In genomic region chr22:27667121-27667843, GRCh38 we compare ENCODE assay signal across 15 cellular contexts.
A peak's percentile ranks its signal among the peaks of the same experiment; 100 is the strongest.
DNase-seq lines count a peak whose midpoint lies in the region; ATAC-seq and TF ChIP-seq lines count a peak whose summit lies in the region.
"Had no signal": no experiment of that assay in that cellular context is flagged by ENCODE, and none has a peak within 500 bp of the region (broad histone marks: within the 10 kb centered on the region; RNA-seq: fewer than 3 reads in every experiment).

No MANE protein-coding gene starts in this region.

- peak; percentile 31 for ATAC-seq in left lung
- no peak for ATAC-seq in stimulated activated naive B cell treated with anti-CD40 and anti-IgM and Interleukin-4, amounts not matched to agents 10 μg/mL and 1 μg/mL and 100 μg/mL, for 72 hours (replicated peaks)
- no peak for ATAC-seq in GM18873 (IDR thresholded peaks at IDR 0.05; ENCODE audit: low FRiP score, unreplicated experiment)
- ATAC-seq: K562 had no signal

- H3K27me3 Mint-ChIP-seq in activated T-helper 1 cell treated with anti-CD3 and anti-CD28 coated beads, Interleukin-12 subunit alpha, Interleukin-12 subunit beta, Interleukin-2, Interleukin-4 antibody, amounts not matched to agents 30 ng/mL and 10 ng/mL and 1 ng/mL, durations not matched to agents 14 hours and 24 hours and 36 hours (ENCODE audit: insufficient read depth) = peaks cover 2% of the 10 kb centered on the region
- peaks cover 28 to 38% of the 10 kb centered on the region in 2 donors for H3K27me3 Mint-ChIP-seq in stimulated activated naive B cell treated with anti-CD40 and anti-IgM and Interleukin-4, amounts not matched to agents 10 μg/mL and 1 μg/mL and 100 μg/mL, for 72 hours

- no peaks in the 10 kb centered on the region for H3K4me1 Mint-ChIP-seq in activated T-helper 1 cell treated with anti-CD3 and anti-CD28 coated beads, Interleukin-12 subunit alpha, Interleukin-12 subunit beta, Interleukin-2, Interleukin-4 antibody, amounts not matched to agents 30 ng/mL and 10 ng/mL and 1 ng/mL, durations not matched to agents 14 hours and 24 hours and 36 hours (ENCODE audit: low read depth)
- peaks cover 6 to 10% of the 10 kb centered on the region in 2 donors for H3K4me1 Mint-ChIP-seq in stimulated activated naive B cell treated with anti-CD40 and anti-IgM and Interleukin-4, amounts not matched to agents 10 μg/mL and 1 μg/mL and 100 μg/mL, for 72 hours

- TF ChIP-seq CTCF in HEK293 (tag by site-specific recombination; IDR thresholded peaks at IDR 0.05) (no peak), left lung (IDR thresholded peaks at IDR 0.05) (no peak)

- H3K4me3 Mint-ChIP-seq in activated T-helper 1 cell treated with anti-CD3 and anti-CD28 coated beads, Interleukin-12 subunit alpha, Interleukin-12 subunit beta, Interleukin-2, Interleukin-4 antibody, amounts not matched to agents 30 ng/mL and 10 ng/mL and 1 ng/mL, durations not matched to agents 14 hours and 24 hours and 36 hours = no peak overlapping the region
- H3K4me3 Mint-ChIP-seq in stimulated activated naive B cell treated with anti-CD40 and anti-IgM and Interleukin-4, amounts not matched to agents 10 μg/mL and 1 μg/mL and 100 μg/mL, for 72 hours = no peak overlapping the region
- H3K4me3 Mint-ChIP-seq: CD4-positive, CD25-positive, alpha-beta regulatory T cell had no signal

- no peak overlapping the region for H3K27ac Mint-ChIP-seq in activated T-helper 1 cell treated with anti-CD3 and anti-CD28 coated beads, Interleukin-12 subunit alpha, Interleukin-12 subunit beta, Interleukin-2, Interleukin-4 antibody, amounts not matched to agents 30 ng/mL and 10 ng/mL and 1 ng/mL, durations not matched to agents 14 hours and 24 hours and 36 hours
- H3K27ac Mint-ChIP-seq in stimulated activated naive B cell treated with anti-CD40 and anti-IgM and Interleukin-4, amounts not matched to agents 10 μg/mL and 1 μg/mL and 100 μg/mL, for 72 hours = no peak overlapping the region
- H3K27ac Mint-ChIP-seq: CD4-positive, CD25-positive, alpha-beta regulatory T cell had no signal

- CTCF ChIA-PET in HEK293 (lab: Yijun Ruan, JAX) = no interaction called here

- H3K27me3 ChIP-seq in left lung = peaks cover 0 to 18% of the 10 kb centered on the region in 2 donors

- POLR2A ChIA-PET in HEK293 (lab: Yijun Ruan, JAX) = interaction anchor here (0.7 kb wide), 1 partner anchor 30 kb away, joined by 3 read pairs; no protein-coding TSS in a partner anchor

- no peaks in the 10 kb centered on the region for H3K36me3 Mint-ChIP-seq in activated T-helper 1 cell treated with anti-CD3 and anti-CD28 coated beads, Interleukin-12 subunit alpha, Interleukin-12 subunit beta, Interleukin-2, Interleukin-4 antibody, amounts not matched to agents 30 ng/mL and 10 ng/mL and 1 ng/mL, durations not matched to agents 14 hours and 24 hours and 36 hours (ENCODE audit: low read depth)
- peaks cover 2 to 3% of the 10 kb centered on the region in 2 donors for H3K36me3 Mint-ChIP-seq in stimulated activated naive B cell treated with anti-CD40 and anti-IgM and Interleukin-4, amounts not matched to agents 10 μg/mL and 1 μg/mL and 100 μg/mL, for 72 hours
- H3K36me3 Mint-ChIP-seq: CD4-positive, CD25-positive, alpha-beta regulatory T cell had no signal

- DNase-seq in astrocyte of the hippocampus (ENCODE audit: low read depth, low spot score) (peak; percentile 98), left lung (peak in 1 of 2 donors; percentile 55), stromal cell of bone marrow (ENCODE audit: low read depth) (peak; percentile 72)
- DNase-seq in activated T-helper 1 cell treated with anti-CD3 and anti-CD28 coated beads, Interleukin-12 subunit alpha, Interleukin-12 subunit beta, Interleukin-2, Interleukin-4 antibody, amounts not matched to agents 30 ng/mL and 10 ng/mL and 1 ng/mL, durations not matched to agents 14 hours and 24 hours and 36 hours (ENCODE audit: low spot score) = no peak
- DNase-seq in stimulated activated naive B cell treated with anti-CD40 and anti-IgM and Interleukin-4, amounts not matched to agents 10 μg/mL and 1 μg/mL and 100 μg/mL, for 72 hours = no peak
- DNase-seq: activated CD8-positive, alpha-beta memory T cell treated with anti-CD3 and anti-CD28 coated beads, Interleukin-2, amount 50 U/mL, for 4 hours; CD4-positive, CD25-positive, alpha-beta regulatory T cell; NCI-H1417 treated with DMSO at 0.1 percent for 48 hours; NCI-H526; PC-9; stimulated activated CD4-positive, alpha-beta T cell treated with anti-CD3 and anti-CD28 coated beads, Interleukin-4, amount 100 ng/mL, for 1 hour had no signal

- H3K36me3 ChIP-seq in HEK293 (ENCODE audit: control insufficient read depth in 2 of 2, insufficient read depth in 1 of 2, low read length in 2 of 2) (no peaks in the 10 kb centered on the region), left lung (no peaks in the 10 kb centered on the region)

- H3K4me1 ChIP-seq in HEK293 (ENCODE audit: control insufficient read depth, insufficient read depth, low read length) (peaks cover 3% of the 10 kb centered on the region), left lung (peaks cover 10 to 11% of the 10 kb centered on the region in 2 donors)

- H3K4me3 ChIP-seq in HEK293 (ENCODE audit: low read depth, low read length) (no peak overlapping the region), left lung (no peak overlapping the region)
- H3K4me3 ChIP-seq: coronary artery, K562, PC-9 had no signal

- intact Hi-C loops in left lung (cut with DNase I) = no loop called here
- intact Hi-C loops in activated T-helper 1 cell treated with anti-CD3 and anti-CD28 coated beads, Interleukin-12 subunit alpha, Interleukin-12 subunit beta, Interleukin-2, Interleukin-4 antibody, amounts not matched to agents 30 ng/mL and 10 ng/mL and 1 ng/mL, durations not matched to agents 14 hours and 24 hours and 36 hours (cut with micrococcal nuclease) = no loop called here

- H3K27ac ChIP-seq in HEK293 (ENCODE audit: extremely low read depth, low read depth, low read length) (no peak overlapping the region), left lung (peak overlapping the region in 1 of 2 donors; percentile 1)

- H3K9me3 ChIP-seq in HEK293 (ENCODE audit: control insufficient read depth, insufficient read depth, low read depth, low read length) = no peaks in the 10 kb centered on the region
- H3K9me3 ChIP-seq in left lung = peaks cover 0 to 3% of the 10 kb centered on the region in 2 donors

- peaks cover 4% of the 10 kb centered on the region for H3K9me3 Mint-ChIP-seq in activated T-helper 1 cell treated with anti-CD3 and anti-CD28 coated beads, Interleukin-12 subunit alpha, Interleukin-12 subunit beta, Interleukin-2, Interleukin-4 antibody, amounts not matched to agents 30 ng/mL and 10 ng/mL and 1 ng/mL, durations not matched to agents 14 hours and 24 hours and 36 hours
- H3K9me3 Mint-ChIP-seq in stimulated activated naive B cell treated with anti-CD40 and anti-IgM and Interleukin-4, amounts not matched to agents 10 μg/mL and 1 μg/mL and 100 μg/mL, for 72 hours = peaks cover 4 to 5% of the 10 kb centered on the region in 2 donors

TF ChIP-seq in HEK293, 187 proteins besides CTCF, POLR2A, EP300 and RAD21 (continues in another document):
- TF ChIP-seq ZNF175 (tag by site-specific recombination; IDR thresholded peaks at IDR 0.05) (no peak), ZNF121 (tag by site-specific recombination; IDR thresholded peaks at IDR 0.05) (peak; percentile 57; the same call in 1 of the 2 replicates), ZNF280C (tag by site-specific recombination; IDR thresholded peaks at IDR 0.05) (no peak), ZNF18 (tag by site-specific recombination; IDR thresholded peaks at IDR 0.05) (no peak), ZNF324 (tag by site-specific recombination; IDR thresholded peaks at IDR 0.05) (no peak), IKZF3 (tag by site-specific recombination; IDR thresholded peaks at IDR 0.05) (no peak), ZEB2 (tag by site-specific recombination; IDR thresholded peaks at IDR 0.05) (0 out of 2 replicates have a peak, but pooled peaks have one; percentile 28), ZNF157 (tag by site-specific recombination; IDR thresholded peaks at IDR 0.05) (no peak), ZNF138 (tag by site-specific recombination; IDR thresholded peaks at IDR 0.05; ENCODE audit: borderline replicate concordance) (no peak), ZBTB7A (tag by site-specific recombination; IDR thresholded peaks at IDR 0.05; ENCODE audit: low read depth) (no peak), ZXDB (tag by site-specific recombination; IDR thresholded peaks at IDR 0.05) (peak; percentile 50; the same call in 1 of the 2 replicates), GLIS2 (tag by site-specific recombination; IDR thresholded peaks at IDR 0.05) (peak; percentile 34; the same call in 1 of the 2 replicates)

Comparison
In these comparisons a context has a peak if more than half of its experiments do, and no peak if none do; other contexts are left out.
1. DNase-seq: peak in astrocyte of the hippocampus (single experiment) and stromal cell of bone marrow (single experiment); none in activated T-helper 1 cell treated with anti-CD3 and anti-CD28 coated beads, Interleukin-12 subunit alpha, Interleukin-12 subunit beta, Interleukin-2, Interleukin-4 antibody, amounts not matched to agents 30 ng/mL and 10 ng/mL and 1 ng/mL, durations not matched to agents 14 hours and 24 hours and 36 hours (single experiment) and stimulated activated naive B cell treated with anti-CD40 and anti-IgM and Interleukin-4, amounts not matched to agents 10 μg/mL and 1 μg/mL and 100 μg/mL, for 72 hours (single experiment).